9 cellular contexts compared by ENCODE assay signal in the genomic region with DNA sequence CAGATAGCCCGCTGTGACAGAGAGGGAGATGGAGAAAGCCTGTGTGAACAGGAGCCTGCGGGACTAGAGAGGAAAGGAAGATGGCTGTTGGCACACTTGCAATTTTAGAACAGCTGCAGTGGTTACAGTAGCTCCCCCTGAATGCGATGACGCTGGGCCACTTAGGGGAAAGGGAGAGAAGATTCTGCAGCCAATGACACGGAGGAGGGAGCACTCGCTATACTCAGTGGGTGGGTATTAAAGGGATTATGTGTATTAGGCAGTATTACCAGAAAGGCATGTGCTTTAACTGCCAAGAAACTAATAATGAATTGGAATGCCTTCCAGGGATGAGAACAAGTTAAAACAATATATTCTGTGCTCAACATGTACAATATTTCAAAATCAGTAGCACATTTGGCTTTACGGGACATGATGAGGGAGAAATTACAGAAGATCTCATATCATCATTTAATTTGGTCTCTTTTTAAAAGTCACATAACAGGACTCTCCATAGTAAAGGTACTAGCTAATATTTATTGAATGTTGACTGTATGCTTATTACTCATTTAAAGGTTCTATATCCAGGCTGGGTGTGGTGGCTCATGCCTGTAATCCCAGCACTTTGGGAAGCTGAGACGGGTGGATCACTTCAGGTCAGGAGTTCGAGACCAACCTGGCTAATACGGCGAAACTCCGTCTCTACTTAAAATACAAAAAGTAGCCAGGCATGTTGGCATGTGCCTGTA. TPM values are rescaled to one million over a fixed set of nuclear protein-coding genes. Genes with fewer than 3 reads are reported as not detected.
DNase-seq lines count a peak whose midpoint lies in the region; ATAC-seq and TF ChIP-seq lines count a peak whose summit lies in the region.
"Had no signal": no experiment of that assay in that cellular context is flagged by ENCODE, and none has a peak within 500 bp of the region (broad histone marks: within the 10 kb centered on the region; RNA-seq: fewer than 3 reads in every experiment).

No MANE protein-coding gene starts in this region.

- H3K27ac ChIP-seq in IMR-90 (ENCODE audit: insufficient read depth, low read length), result no peak overlapping the region
- peak overlapping the region; percentile 40 for H3K27ac ChIP-seq in suprapubic skin

- H3K79me1 ChIP-seq in IMR-90 (ENCODE audit: low read depth in 1 of 2, low read length in 2 of 2), result no peaks in the 10 kb centered on the region

- no peak for TF ChIP-seq EP300 in suprapubic skin (IDR thresholded peaks at IDR 0.05)

- H4K5ac ChIP-seq in IMR-90 (ENCODE audit: low read depth, low read length), result no peak overlapping the region

- no peak overlapping the region for H3K23ac ChIP-seq in IMR-90 (ENCODE audit: low read depth, low read length)

- H3K36me3 ChIP-seq in IMR-90 (ENCODE audit: control insufficient read depth, insufficient read depth, low read length), result no peaks in the 10 kb centered on the region
- H3K36me3 ChIP-seq in suprapubic skin, result no peaks in the 10 kb centered on the region

- peak overlapping the region; percentile 5; the same call in 1 of the 2 replicates for H3K4ac ChIP-seq in IMR-90 (ENCODE audit: low read depth, low read length)

- dilution Hi-C loops in IMR-90 (cut with HindIII; ENCODE audit: low sequenced_read_pairs, unreplicated experiment), result no loop called here

- 0 out of 4 replicates have a peak overlapping the region, but pooled peaks of 1 of the 2 experiments have one; percentile 6 for H4K8ac ChIP-seq in IMR-90 (ENCODE audit: low read depth in 2 of 2, low read length in 2 of 2)

- no peak overlapping the region for H2BK5ac ChIP-seq in IMR-90 (ENCODE audit: low read depth, low read length, poor library complexity, severe bottlenecking)

- peak overlapping the region; percentile 53 for H2AK9ac ChIP-seq in IMR-90 (replicated peaks; ENCODE audit: low read depth, low read length, poor library complexity)

- no peaks in the 10 kb centered on the region for H4K20me1 ChIP-seq in IMR-90 (ENCODE audit: insufficient read depth, low read length)

- WGBS in IMR-90 (ENCODE audit: extremely low coverage in 2 of 2, insufficient read length in 1 of 2), 2 experiments, result 7% methylated on average over 4 of the region's 12 CpGs; no CpG with 5 or more reads in 1 of the 2 experiments
- WGBS in suprapubic skin, result 32% methylated on average over 12 of the region's 12 CpGs

- no peak overlapping the region for H2BK120ac ChIP-seq in IMR-90 (ENCODE audit: low read depth, low read length)

- peak overlapping the region; percentile 82 for H2AFZ ChIP-seq in IMR-90 (replicated peaks; ENCODE audit: low read length, poor library complexity)

- H3K27me3 ChIP-seq in IMR-90 (ENCODE audit: control insufficient read depth, insufficient read depth, low read length), result peaks cover 10% of the 10 kb centered on the region; the same call in 1 of the 2 replicates
- no peaks in the 10 kb centered on the region for H3K27me3 ChIP-seq in suprapubic skin

- no peak for TF ChIP-seq RAD21 in IMR-90 (IDR thresholded peaks at IDR 0.05; ENCODE audit: low read length)

- peaks cover under 1% of the 10 kb centered on the region; the same call in 1 of the 2 replicates for H3K4me1 ChIP-seq in IMR-90 (ENCODE audit: control insufficient read depth, insufficient read depth, low read length)
- H3K4me1 ChIP-seq in suprapubic skin, result peaks cover 30% of the 10 kb centered on the region

- TF ChIP-seq CTCF in IMR-90 (conservative IDR thresholded peaks at IDR 0.05; ENCODE audit: low read depth, low read length) (no peak), suprapubic skin (IDR thresholded peaks at IDR 0.05) (no peak), GM10266 (IDR thresholded peaks at IDR 0.05; ENCODE audit: control insufficient read depth, insufficient read depth, low read depth, missing control alignments) (no peak)

- H3K56ac ChIP-seq in IMR-90 (ENCODE audit: extremely low read depth, insufficient read depth, low read length), result no peak overlapping the region

- no peak overlapping the region for H4K91ac ChIP-seq in IMR-90 (ENCODE audit: insufficient read depth, low read depth, low read length)

- no peak overlapping the region for H2BK20ac ChIP-seq in IMR-90 (ENCODE audit: low read depth, low read length)

- CTCF ChIA-PET in IMR-90 (lab: Yijun Ruan, JAX), result no interaction called here

- no peak for TF ChIP-seq POLR2A in IMR-90 (IDR thresholded peaks at IDR 0.05; ENCODE audit: low read depth, low read length)
- no peak for TF ChIP-seq POLR2A in suprapubic skin (IDR thresholded peaks at IDR 0.05)

- no peak overlapping the region for H2BK15ac ChIP-seq in IMR-90 (ENCODE audit: low read depth, low read length)

- H3K4me2 ChIP-seq in IMR-90 (ENCODE audit: low read depth, low read length), result peak overlapping the region; percentile 1; the same call in 1 of the 2 replicates

- H2AK5ac ChIP-seq in IMR-90 (ENCODE audit: low read depth, low read length), result no peak overlapping the region

- DNase-seq in IMR-90 (peak; percentile 87), SHP77 treated with DMSO at 0.1 percent for 48 hours (lab: John Stamatoyannopoulos, UW) (peak; percentile 7), Right ventricle myocardium superior (peak; percentile 50), suprapubic skin (ENCODE audit: low spot score in 2 of 2) (no peak), GM10266 (ENCODE audit: extremely low spot score) (no peak)
- DNase-seq: activated CD4-positive, CD25-positive, alpha-beta regulatory T cell treated with anti-CD3 and anti-CD28 coated beads, Interleukin-2, amount 50 U/mL, for 72 hours; NCI-H1417 treated with DMSO at 0.1 percent for 48 hours had no signal

- 0 out of 2 replicates have a peak overlapping the region, but pooled peaks have one; percentile 13 for H3K14ac ChIP-seq in IMR-90 (replicated peaks; ENCODE audit: low read depth, low read length)

- H3K18ac ChIP-seq in IMR-90 (ENCODE audit: low read depth, low read length), result no peak overlapping the region

- in situ Hi-C loops in IMR-90 (cut with MboI; ENCODE audit: low sequenced_read_pairs), result no loop called here

- ATAC-seq in IMR-90 (ENCODE audit: low read depth), result peak; percentile 100
- peak; percentile 14 for ATAC-seq in Right ventricle myocardium superior (ENCODE audit: poor library complexity)
- ATAC-seq in HG03025 (IDR thresholded peaks at IDR 0.05; ENCODE audit: low FRiP score, unreplicated experiment), result no peak
- no peak for ATAC-seq in HG02763 (IDR thresholded peaks at IDR 0.05; ENCODE audit: unreplicated experiment)

- no TSS peak for BruUV-seq in IMR-90 (replicated peaks; lab: Mats Ljungman, UMichigan)

- H3K9me3 ChIP-seq in IMR-90 (ENCODE audit: control insufficient read depth, insufficient read depth, low read length), result no peaks in the 10 kb centered on the region
- no peaks in the 10 kb centered on the region for H3K9me3 ChIP-seq in suprapubic skin

- no peak overlapping the region for H3K9ac ChIP-seq in IMR-90 (ENCODE audit: low read depth, low read length)

- H3K9me1 ChIP-seq in IMR-90 (ENCODE audit: insufficient read depth, low read length), result peaks cover 2% of the 10 kb centered on the region; the same call in 1 of the 2 replicates

- H3K4me3 ChIP-seq in IMR-90 (ENCODE audit: insufficient read depth, low read depth, low read length) (no peak overlapping the region), suprapubic skin (no peak overlapping the region)

- intact Hi-C loops in IMR-90 (cut with micrococcal nuclease), result no loop called here
- intact Hi-C loops in Right ventricle myocardium superior (cut with DNase I), result no loop called here

- POLR2A ChIA-PET in IMR-90 (lab: Charles Lee; ENCODE audit: unreplicated experiment), result no interaction called here

TF ChIP-seq in IMR-90, 13 proteins besides CTCF, POLR2A, EP300 and RAD21:
- TF ChIP-seq, protein P1, sequence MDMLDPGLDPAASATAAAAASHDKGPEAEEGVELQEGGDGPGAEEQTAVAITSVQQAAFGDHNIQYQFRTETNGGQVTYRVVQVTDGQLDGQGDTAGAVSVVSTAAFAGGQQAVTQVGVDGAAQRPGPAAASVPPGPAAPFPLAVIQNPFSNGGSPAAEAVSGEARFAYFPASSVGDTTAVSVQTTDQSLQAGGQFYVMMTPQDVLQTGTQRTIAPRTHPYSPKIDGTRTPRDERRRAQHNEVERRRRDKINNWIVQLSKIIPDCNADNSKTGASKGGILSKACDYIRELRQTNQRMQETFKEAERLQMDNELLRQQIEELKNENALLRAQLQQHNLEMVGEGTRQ (IDR thresholded peaks at IDR 0.05; ENCODE audit: low read depth, low read length), result no peak
- no peak for TF ChIP-seq NFE2L2 (IDR thresholded peaks at IDR 0.05; ENCODE audit: low read depth, low read length)
- TF ChIP-seq FOS (IDR thresholded peaks at IDR 0.05; ENCODE audit: low read depth, low read length), result no peak
- no peak for TF ChIP-seq MXI1 (IDR thresholded peaks at IDR 0.05; ENCODE audit: borderline replicate concordance, low read depth, low read length)
- TF ChIP-seq, protein P2, sequence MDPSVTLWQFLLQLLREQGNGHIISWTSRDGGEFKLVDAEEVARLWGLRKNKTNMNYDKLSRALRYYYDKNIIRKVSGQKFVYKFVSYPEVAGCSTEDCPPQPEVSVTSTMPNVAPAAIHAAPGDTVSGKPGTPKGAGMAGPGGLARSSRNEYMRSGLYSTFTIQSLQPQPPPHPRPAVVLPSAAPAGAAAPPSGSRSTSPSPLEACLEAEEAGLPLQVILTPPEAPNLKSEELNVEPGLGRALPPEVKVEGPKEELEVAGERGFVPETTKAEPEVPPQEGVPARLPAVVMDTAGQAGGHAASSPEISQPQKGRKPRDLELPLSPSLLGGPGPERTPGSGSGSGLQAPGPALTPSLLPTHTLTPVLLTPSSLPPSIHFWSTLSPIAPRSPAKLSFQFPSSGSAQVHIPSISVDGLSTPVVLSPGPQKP (IDR thresholded peaks at IDR 0.05; ENCODE audit: borderline replicate concordance, low read depth, low read length), result no peak
- TF ChIP-seq CHD1 (IDR thresholded peaks at IDR 0.05; ENCODE audit: low read depth, low read length), result no peak
- no peak for TF ChIP-seq CEBPB (IDR thresholded peaks at IDR 0.05; ENCODE audit: low read depth, low read length)
- TF ChIP-seq MAFK (IDR thresholded peaks at IDR 0.05; ENCODE audit: low read depth, low read length), result no peak
- TF ChIP-seq BHLHE40 (IDR thresholded peaks at IDR 0.05; ENCODE audit: low read depth, low read length), result no peak
- TF ChIP-seq RCOR1 (IDR thresholded peaks at IDR 0.05; ENCODE audit: insufficient replicate concordance, low read length), result no peak
- no peak for TF ChIP-seq MAZ (IDR thresholded peaks at IDR 0.05; ENCODE audit: borderline replicate concordance, low read depth, low read length)
- no peak for TF ChIP-seq SMC3 (IDR thresholded peaks at IDR 0.05; ENCODE audit: low read depth, low read length)
- no peak for TF ChIP-seq RFX5 (IDR thresholded peaks at IDR 0.05; ENCODE audit: low read depth, low read length)

RNA-seq across cellular contexts. Expression of gene FOS, which starts 35.9 kb away (rescaled TPM):
- total RNA-seq in IMR-90 (2012; rRNA removed) (53.6 and 86.7 TPM in 2 replicates), Right ventricle myocardium superior (11.9 TPM), suprapubic skin (1,000 to 10,000 TPM; 2,120 to 3,987 (median 3,212) TPM)
- polyA plus RNA-seq in IMR-90 (2012; rRNA removed), result 171 and 406 TPM in 2 replicates
- polyA plus RNA-seq in IMR-90 (2012; cell fraction: cytosol; rRNA removed), result 405 and 665 TPM in 2 replicates
- 1,840 and 2,271 TPM in 2 replicates for polyA plus RNA-seq in IMR-90 (2012; cell fraction: nucleus; rRNA removed; ENCODE audit: low replicate concordance)

Comparison
In these comparisons a context has a peak if more than half of its experiments do, and no peak if none do; other contexts are left out.
1. ATAC-seq: peak in IMR-90 (single experiment) and Right ventricle myocardium superior (single experiment); none in HG03025 (single experiment) and HG02763 (single experiment).
2. DNase-seq: peak in IMR-90 (single experiment), SHP77 treated with DMSO at 0.1 percent for 48 hours (single experiment) and Right ventricle myocardium superior (single experiment); none in suprapubic skin (0 of 2) and GM10266 (single experiment).
3. RNA of gene FOS, which starts 35.9 kb away (total RNA-seq): 2,120 to 3,987 TPM in suprapubic skin; 53.6 to 86.7 TPM in IMR-90 and 11.9 TPM in Right ventricle myocardium superior (single experiment); every median in the first group is over 10 times any median in the second.